Comparison of ENCODE assay signal across 9 cellular contexts in the genomic region with DNA sequence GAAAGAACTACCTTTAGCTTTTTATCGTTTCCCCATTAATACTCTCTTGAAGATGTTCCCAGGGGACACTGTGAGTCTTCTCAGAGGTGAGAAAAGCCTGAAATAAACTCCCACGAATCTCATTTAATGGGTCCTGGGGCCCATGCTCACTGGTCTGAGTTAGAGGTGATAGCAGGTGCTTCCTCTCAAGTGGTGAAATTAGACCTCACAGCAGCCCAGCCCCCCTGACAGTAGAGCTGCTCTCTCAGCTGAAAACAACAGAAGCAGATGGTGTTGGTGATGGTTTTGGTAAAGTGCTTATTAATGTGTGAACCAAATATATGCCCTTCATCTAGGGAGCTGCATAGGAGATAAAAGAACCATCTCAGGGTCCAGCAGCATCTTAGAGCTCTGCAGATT.
DNase-seq lines count a peak whose midpoint lies in the region; ATAC-seq and TF ChIP-seq lines count a peak whose summit lies in the region.
"Had no signal": no experiment of that assay in that cellular context is flagged by ENCODE, and none has a peak within 500 bp of the region (broad histone marks: within the 10 kb centered on the region; RNA-seq: fewer than 3 reads in every experiment).

No MANE protein-coding gene starts in this region.

- peak; percentile 16 for DNase-seq in KBM-7
- DNase-seq in left colon = peak in 1 of 2 donors; percentile 24
- DNase-seq in SW 1271 (lab: John Stamatoyannopoulos, UW) = no peak
- DNase-seq in dermis blood vessel endothelial cell = no peak
- no peak for DNase-seq in cardiac septum (ENCODE audit: low spot score)
- no peak for DNase-seq in amniotic stem cell (lab: John Stamatoyannopoulos, UW)
- DNase-seq: stimulated activated CD4-positive, alpha-beta T cell treated with anti-CD3 and anti-CD28 coated beads, Interleukin-4, amount 100 ng/mL, for 4 hours had no signal

- TF ChIP-seq POLR2A in GM15510 (IDR thresholded peaks at IDR 0.05; ENCODE audit: borderline replicate concordance, extremely low read depth, insufficient read length) = peak; percentile 13

- in situ Hi-C loops in KBM-7 (cut with MboI; ENCODE audit: low pct_unique_long_range_greater_than_20kb, low sequenced_read_pairs) = loop anchor here (25.0 kb wide), 1 partner anchor 105 kb away; no protein-coding TSS in a partner anchor

- intact Hi-C loops in left colon (cut with DNase I, micrococcal nuclease) = no loop called here
- intact Hi-C loops in cardiac septum (cut with DNase I) = no loop called here

- peak; percentile 64 for ATAC-seq in GM21515 (IDR thresholded peaks at IDR 0.05; ENCODE audit: unreplicated experiment)
- peak; percentile 5 for ATAC-seq in left colon
